In genomic region chr1:180927348-180927747, GRCh38 we compare ENCODE assay signal across 12 cellular contexts. TPM values are rescaled to one million over a fixed set of nuclear protein-coding genes. Genes with fewer than 3 reads are reported as not detected.
A peak's percentile ranks its signal among the peaks of the same experiment; 100 is the strongest.
DNase-seq lines count a peak whose midpoint lies in the region; ATAC-seq and TF ChIP-seq lines count a peak whose summit lies in the region.
"Had no signal": no experiment of that assay in that cellular context is flagged by ENCODE, and none has a peak within 500 bp of the region (broad histone marks: within the 10 kb centered on the region; RNA-seq: fewer than 3 reads in every experiment).

No MANE protein-coding gene starts in this region.

- peaks cover 2% of the 10 kb centered on the region for H3K36me3 Mint-ChIP-seq in mesothelial cell of epicardium
- H3K36me3 Mint-ChIP-seq in type B pancreatic cell = no peaks in the 10 kb centered on the region

- H3K9me3 Mint-ChIP-seq in mesothelial cell of epicardium (no peaks in the 10 kb centered on the region), type B pancreatic cell (no peaks in the 10 kb centered on the region)
- H3K9me3 Mint-ChIP-seq: activated CD4-positive, alpha-beta T cell treated with anti-CD3 and anti-CD28 coated beads, Interleukin-2, amount 10 ng/mL, durations not matched to agents 7 days and 5 days had no signal

- no peak for ATAC-seq in GM21737 (IDR thresholded peaks at IDR 0.05; ENCODE audit: unreplicated experiment)

- H3K27me3 Mint-ChIP-seq in mesothelial cell of epicardium (ENCODE audit: low read depth) (no peaks in the 10 kb centered on the region), type B pancreatic cell (peaks cover 7% of the 10 kb centered on the region)

- H3K27ac Mint-ChIP-seq in mesothelial cell of epicardium (peak overlapping the region; percentile 55), type B pancreatic cell (peak overlapping the region; percentile 3)
- H3K27ac Mint-ChIP-seq: activated CD4-positive, alpha-beta T cell treated with anti-CD3 and anti-CD28 coated beads, Interleukin-2, amount 10 ng/mL, durations not matched to agents 7 days and 5 days had no signal

- DNase-seq in NCI-H2171 treated with DMSO at 0.1 percent for 48 hours (lab: John Stamatoyannopoulos, UW) (peak; percentile 57), NCI-H2171 (lab: John Stamatoyannopoulos, UW) (no peak), dorsolateral prefrontal cortex (peak in 3 of 10 donors; percentile 24 to 55 (median 53)), mesothelial cell of epicardium (ENCODE audit: low spot score in 2 of 2, unreplicated experiment in 2 of 2) (no peak), type B pancreatic cell (ENCODE audit: extremely low spot score, unreplicated experiment) (no peak), HuH-7.5 (ENCODE audit: low spot score) (no peak), NCI-H526 treated with DMSO at 0.1 percent for 48 hours (lab: John Stamatoyannopoulos, UW) (no peak)
- DNase-seq: ACHN; activated CD4-positive, alpha-beta T cell treated with anti-CD3 and anti-CD28 coated beads, Interleukin-2, amount 10 ng/mL, durations not matched to agents 7 days and 5 days; activated effector memory CD4-positive, alpha-beta T cell treated with anti-CD3 and anti-CD28 coated beads, Interleukin-2, amount 50 U/mL, for 16 hours had no signal

- H3K4me3 Mint-ChIP-seq in mesothelial cell of epicardium (no peak overlapping the region), type B pancreatic cell (no peak overlapping the region)
- H3K4me3 Mint-ChIP-seq: activated CD4-positive, alpha-beta T cell treated with anti-CD3 and anti-CD28 coated beads, Interleukin-2, amount 10 ng/mL, durations not matched to agents 7 days and 5 days had no signal

- TF ChIP-seq CTCF in dorsolateral prefrontal cortex (IDR thresholded peaks at IDR 0.05 in 54 of 56, conservative IDR thresholded peaks at IDR 0.05 in 2 of 56; ENCODE audit: low read depth in 1 of 56, partially characterized antibody in 56 of 56) (no peak), mesothelial cell of epicardium (IDR thresholded peaks at IDR 0.05; ENCODE audit: unreplicated experiment) (no peak), type B pancreatic cell (conservative IDR thresholded peaks at IDR 0.05) (no peak)

- H3K4me3 ChIP-seq in dorsolateral prefrontal cortex = peak overlapping the region in 21 of 59 donors; percentile 2 to 47 (median 28)
- H3K4me3 ChIP-seq: left lung had no signal

- peaks cover 36% of the 10 kb centered on the region for H3K4me1 Mint-ChIP-seq in mesothelial cell of epicardium
- peaks cover 60% of the 10 kb centered on the region for H3K4me1 Mint-ChIP-seq in type B pancreatic cell (ENCODE audit: unreplicated experiment)
- H3K4me1 Mint-ChIP-seq: activated CD4-positive, alpha-beta T cell treated with anti-CD3 and anti-CD28 coated beads, Interleukin-2, amount 10 ng/mL, durations not matched to agents 7 days and 5 days had no signal

- no peaks in the 10 kb centered on the region for H3K27me3 ChIP-seq in dorsolateral prefrontal cortex
- H3K27me3 ChIP-seq: left lung had no signal

- intact Hi-C loops in dorsolateral prefrontal cortex (cut with DNase I) = loop anchor here in 1 of 2 donors (2.0 kb wide), 1 partner anchor 95 kb away; the partner anchor contains the start of gene STX6

- peak overlapping the region; percentile 86 to 99 (median 97) for H3K27ac ChIP-seq in dorsolateral prefrontal cortex

RNA-seq across cellular contexts. Expression of gene KIAA1614, which starts 14.7 kb away (rescaled TPM):
- total RNA-seq in dorsolateral prefrontal cortex = 10 to 100 TPM in 107 of 120 experiments, 1 to 10 TPM in 13; 6.4 to 28.8 (median 14.1) TPM
- 5.4 to 7.4 TPM (median 7.3 TPM) in 3 replicates for total RNA-seq in mesothelial cell of epicardium
- total RNA-seq in type B pancreatic cell (ENCODE audit: low replicate concordance) = 0.31 and 2.9 TPM in 2 replicates
